In genomic region chr1:181090653-181091126, GRCh38 we compare ENCODE assay signal across 8 cellular contexts. TPM values are rescaled to one million over a fixed set of nuclear protein-coding genes. Genes with fewer than 3 reads are reported as not detected.
A peak's percentile ranks its signal among the peaks of the same experiment; 100 is the strongest.
DNase-seq lines count a peak whose midpoint lies in the region; ATAC-seq and TF ChIP-seq lines count a peak whose summit lies in the region.

No MANE protein-coding gene starts in this region.

- peak overlapping the region; percentile 81 for H3K4me3 ChIP-seq in Loucy (ENCODE audit: low read length, poor library complexity, severe bottlenecking)

- no peaks in the 10 kb centered on the region for H3K9me3 ChIP-seq in Loucy (ENCODE audit: insufficient read depth, low read depth, low read length)

- H3K4me1 Mint-ChIP-seq in stimulated activated naive CD8-positive, alpha-beta T cell treated with anti-CD3 and anti-CD28 coated beads, Interleukin-15, amount 100 ng/mL, for 72 hours, result peaks cover 69% of the 10 kb centered on the region

- peak overlapping the region; percentile 97 for H3K4me2 ChIP-seq in Loucy (ENCODE audit: low read depth, low read length, poor library complexity, severe bottlenecking)

- no peaks in the 10 kb centered on the region for H3K36me3 ChIP-seq in Loucy (ENCODE audit: insufficient read depth, low read length)

- no peaks in the 10 kb centered on the region for H3K9me3 Mint-ChIP-seq in activated naive CD4-positive, alpha-beta T cell treated with anti-CD3 and anti-CD28 coated beads, Interleukin-2, amount 50 U/mL, for 72 hours
- H3K9me3 Mint-ChIP-seq in stimulated activated naive CD8-positive, alpha-beta T cell treated with anti-CD3 and anti-CD28 coated beads, Interleukin-15, amount 100 ng/mL, for 72 hours, result no peaks in the 10 kb centered on the region

- H3K9me2 ChIP-seq in Loucy (replicated peaks; ENCODE audit: low read depth, low read length), result no peaks in the 10 kb centered on the region

- H3F3A ChIP-seq in Loucy (ENCODE audit: low read depth), result no peaks in the 10 kb centered on the region

- peaks cover 49% of the 10 kb centered on the region for H4K20me1 ChIP-seq in Loucy (ENCODE audit: insufficient read depth, low read length, poor library complexity, severe bottlenecking)

- peaks cover 38% of the 10 kb centered on the region for H3K4me1 ChIP-seq in Loucy (ENCODE audit: insufficient read depth, low read length, poor library complexity, severe bottlenecking)

- peak overlapping the region; percentile 98 to 100 for H3K27ac Mint-ChIP-seq in activated naive CD4-positive, alpha-beta T cell treated with anti-CD3 and anti-CD28 coated beads, Interleukin-2, amount 50 U/mL, for 72 hours
- peak overlapping the region; percentile 99 to 100 for H3K27ac Mint-ChIP-seq in stimulated activated naive CD8-positive, alpha-beta T cell treated with anti-CD3 and anti-CD28 coated beads, Interleukin-15, amount 100 ng/mL, for 72 hours

- DNase-seq in CD1c-positive myeloid dendritic cell (ENCODE audit: extremely low spot score) (peak; percentile 55), kidney tubule cell (ENCODE audit: low spot score) (peak; percentile 40), NCI-H446 (lab: John Stamatoyannopoulos, UW) (no peak)
- peak in 1 of 2 donors; percentile 49 for DNase-seq in activated naive CD4-positive, alpha-beta T cell treated with anti-CD3 and anti-CD28 coated beads, Interleukin-2, amount 50 U/mL, for 72 hours (ENCODE audit: low spot score in 2 of 2)
- peak; percentile 50 to 69 for DNase-seq in stimulated activated naive CD8-positive, alpha-beta T cell treated with anti-CD3 and anti-CD28 coated beads, Interleukin-15, amount 100 ng/mL, for 72 hours

- TF ChIP-seq CTCF in Loucy (conservative IDR thresholded peaks at IDR 0.05; ENCODE audit: low read length), result no peak

- ATAC-seq in activated naive CD4-positive, alpha-beta T cell treated with anti-CD3 and anti-CD28 coated beads, Interleukin-2, amount 50 U/mL, for 72 hours, result peak; percentile 30 to 44
- ATAC-seq in stimulated activated naive CD8-positive, alpha-beta T cell treated with anti-CD3 and anti-CD28 coated beads, Interleukin-15, amount 100 ng/mL, for 72 hours, result peak; percentile 31
- ATAC-seq in HG03095 (IDR thresholded peaks at IDR 0.05; ENCODE audit: unreplicated experiment) (no peak), GM19455 (IDR thresholded peaks at IDR 0.05; ENCODE audit: unreplicated experiment) (no peak)

- peak overlapping the region; percentile 89 to 100 for H3K4me3 Mint-ChIP-seq in stimulated activated naive CD8-positive, alpha-beta T cell treated with anti-CD3 and anti-CD28 coated beads, Interleukin-15, amount 100 ng/mL, for 72 hours

- no peaks in the 10 kb centered on the region for H3K27me3 Mint-ChIP-seq in stimulated activated naive CD8-positive, alpha-beta T cell treated with anti-CD3 and anti-CD28 coated beads, Interleukin-15, amount 100 ng/mL, for 72 hours

- peaks cover 67% of the 10 kb centered on the region for H3K79me2 ChIP-seq in Loucy (ENCODE audit: insufficient read depth, low read length)

- H3K27me3 ChIP-seq in Loucy (ENCODE audit: insufficient read depth, low read length, poor library complexity, severe bottlenecking), result no peaks in the 10 kb centered on the region

- peaks cover 45 to 54% of the 10 kb centered on the region in 2 donors for H3K36me3 Mint-ChIP-seq in activated naive CD4-positive, alpha-beta T cell treated with anti-CD3 and anti-CD28 coated beads, Interleukin-2, amount 50 U/mL, for 72 hours

- H2AFZ ChIP-seq in Loucy (ENCODE audit: low read length), result no peak overlapping the region

- peak overlapping the region; percentile 80 for H3K9ac ChIP-seq in Loucy (ENCODE audit: low read depth, low read length, poor library complexity, severe bottlenecking)

RNA-seq across cellular contexts. Expression of gene IER5, which starts 2.2 kb away (rescaled TPM):
- total RNA-seq in activated naive CD4-positive, alpha-beta T cell treated with anti-CD3 and anti-CD28 coated beads, Interleukin-2, amount 50 U/mL, for 72 hours, result 10 to 100 TPM; 20.3 to 68.4 TPM

RNA-seq across cellular contexts. Expression of gene MR1, which starts 56.9 kb away (rescaled TPM):
- 10 to 100 TPM; 13.5 to 27.4 TPM for total RNA-seq in activated naive CD4-positive, alpha-beta T cell treated with anti-CD3 and anti-CD28 coated beads, Interleukin-2, amount 50 U/mL, for 72 hours

Comparison
In these comparisons a context has a peak if more than half of its experiments do, and no peak if none do; other contexts are left out.
1. DNase-seq: peak in CD1c-positive myeloid dendritic cell (single experiment), kidney tubule cell (single experiment) and stimulated activated naive CD8-positive, alpha-beta T cell treated with anti-CD3 and anti-CD28 coated beads, Interleukin-15, amount 100 ng/mL, for 72 hours (2 of 2); none in NCI-H446 (0 of 2).
2. ATAC-seq: peak in activated naive CD4-positive, alpha-beta T cell treated with anti-CD3 and anti-CD28 coated beads, Interleukin-2, amount 50 U/mL, for 72 hours (2 of 2) and stimulated activated naive CD8-positive, alpha-beta T cell treated with anti-CD3 and anti-CD28 coated beads, Interleukin-15, amount 100 ng/mL, for 72 hours (single experiment); none in HG03095 (single experiment) and GM19455 (single experiment).